31 cellular contexts compared by ENCODE assay signal in the genomic region with DNA sequence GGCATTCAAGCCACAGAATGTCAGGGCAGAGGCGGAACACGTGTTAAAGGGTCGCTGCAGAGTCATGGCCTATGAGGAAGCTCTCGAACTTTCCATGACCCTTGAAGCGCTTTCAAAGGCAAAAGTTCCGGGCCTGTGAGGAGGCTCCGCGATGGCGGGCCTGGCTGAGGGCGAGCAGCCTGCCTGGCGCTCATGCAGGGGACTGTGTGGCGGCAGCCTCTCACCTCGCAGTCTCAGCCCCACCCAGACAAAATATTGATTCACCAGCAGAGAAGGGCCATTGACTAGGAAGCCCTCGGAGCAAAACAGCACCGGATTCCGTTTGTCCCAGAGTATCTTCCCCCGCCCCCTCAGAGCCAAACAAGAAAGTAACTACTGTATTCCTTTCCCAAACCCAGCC. TPM values are rescaled to one million over a fixed set of nuclear protein-coding genes. Genes with fewer than 3 reads are reported as not detected.
"Had no signal": no experiment of that assay in that cellular context is flagged by ENCODE, and none has a peak within 500 bp of the region (broad histone marks: within the 10 kb centered on the region; RNA-seq: fewer than 3 reads in every experiment).

No MANE protein-coding gene starts in this region.

- H3K27ac ChIP-seq: epithelial cell of prostate, esophagus squamous epithelium, gastrocnemius medialis, heart right ventricle, left lung, lower lobe of right lung had no signal

- FAIRE-seq: endometrium, islet of Langerhans, keratinocyte had no signal

- H3K27ac Mint-ChIP-seq: dendritic cell treated with granulocyte-macrophage colony-stimulating factor and Interleukin-4, amounts not matched to agents 40 ng/mL and 50 ng/mL, for 4 days; effector memory CD8-positive, alpha-beta T cell; endodermal cell; mesothelial cell of epicardium; naive B cell had no signal

- H3K4me3 Mint-ChIP-seq: dendritic cell treated with granulocyte-macrophage colony-stimulating factor and Interleukin-4, amounts not matched to agents 40 ng/mL and 50 ng/mL, for 4 days; effector memory CD8-positive, alpha-beta T cell; endodermal cell; mesothelial cell of epicardium; naive B cell had no signal

- H3K27me3 ChIP-seq: gastrocnemius medialis had no signal

- H3K9me3 Mint-ChIP-seq: dendritic cell treated with granulocyte-macrophage colony-stimulating factor and Interleukin-4, amounts not matched to agents 40 ng/mL and 50 ng/mL, for 4 days; effector memory CD8-positive, alpha-beta T cell; endodermal cell had no signal

- H3K36me3 ChIP-seq: esophagus squamous epithelium, gastrocnemius medialis, heart right ventricle, left lung, lower lobe of right lung had no signal

- H3K4me1 Mint-ChIP-seq: mesothelial cell of epicardium, naive B cell had no signal

- ATAC-seq: effector memory CD8-positive, alpha-beta T cell; esophagus mucosa; gastrocnemius medialis; heart right ventricle; left cardiac atrium; left lung; left ventricle myocardium superior; mucosa of descending colon had no signal

- H3K4me1 ChIP-seq: esophagus squamous epithelium, gastrocnemius medialis, heart right ventricle, left lung, lower lobe of right lung had no signal

- H3K36me3 Mint-ChIP-seq: mesothelial cell of epicardium, naive B cell had no signal

- H3K9me3 ChIP-seq: esophagus squamous epithelium, gastrocnemius medialis, left lung, mucosa of descending colon had no signal

- DNase-seq: cortex of kidney; effector CD8-positive, alpha-beta T cell; effector memory CD8-positive, alpha-beta T cell; endodermal cell; erythroblast; esophagus squamous epithelium; foreskin fibroblast; foreskin melanocyte; gastrocnemius medialis; glutamatergic neuron; head of caudate nucleus; heart right ventricle; hippocampal formation; left cardiac atrium; left ventricle myocardium superior; lower lobe of right lung; mesenchymal stem cell; mucosa of descending colon; naive B cell had no signal

- H3K4me3 ChIP-seq: esophagus squamous epithelium, gastrocnemius medialis, heart right ventricle, left lung, lower lobe of right lung, mucosa of descending colon had no signal

RNA-seq across cellular contexts. Expression of a gene that starts 12.8 kb away (rescaled TPM):
- total RNA-seq: dermis microvascular lymphatic vessel endothelial cell, gastrocnemius medialis, glomerular endothelial cell, lung microvascular endothelial cell, myocyte had no signal
